In genomic region chr7:121083138-121083789, GRCh38 we compare ENCODE assay signal across 16 cellular contexts.
DNase-seq lines count a peak whose midpoint lies in the region; ATAC-seq, FAIRE-seq and TF ChIP-seq lines count a peak whose summit lies in the region.
"Had no signal": no experiment of that assay in that cellular context is flagged by ENCODE, and none has a peak within 500 bp of the region (broad histone marks: within the 10 kb centered on the region; RNA-seq: fewer than 3 reads in every experiment).

No MANE protein-coding gene starts in this region.

- no TSS peak for BruUV-seq in K562 (replicated peaks; lab: Mats Ljungman, UMichigan)

- peaks cover 0 to 11% (median 0%) of the 10 kb centered on the region in 4 donors for H3K4me1 Mint-ChIP-seq in naive thymus-derived CD8-positive, alpha-beta T cell
- H3K4me1 Mint-ChIP-seq: immature natural killer cell had no signal

- peaks cover 4 to 61% of the 10 kb centered on the region in 2 experiments for H3K4me1 ChIP-seq in K562 (replicated peaks in 1 of 2; ENCODE audit: control insufficient read depth in 2 of 2, insufficient read depth in 2 of 2, low read length in 2 of 2)
- H3K4me1 ChIP-seq: testis had no signal

- no peaks in the 10 kb centered on the region for H3K27me3 ChIP-seq in K562 (ENCODE audit: control insufficient read depth in 2 of 2, insufficient read depth in 2 of 2, low read length in 2 of 2)
- H3K27me3 ChIP-seq: BLaER1 treated with 17β-estradiol and CSF1 and Interleukin-3, amounts not matched to agents 10 nM and 100 nM; dorsolateral prefrontal cortex; testis had no signal

- POLR2A ChIA-PET in K562 (lab: Yijun Ruan, JAX), result interaction anchor here (0.6 to 4.6 kb wide), 14 partner anchors 8 to 249 kb away, joined by 3 to 41 read pairs (median 4); partner anchors contain the start of genes CPED1 and ING3
- POLR2A ChIA-PET in naive thymus-derived CD8-positive, alpha-beta T cell (lab: Charles Lee), result no interaction called here

- TF ChIP-seq EP300 in K562 (IDR thresholded peaks at IDR 0.05; ENCODE audit: low read length), result no peak

- 0 out of 6 replicates have a peak, but pooled peaks of 1 of the 3 experiments have one; percentile 4 for TF ChIP-seq CTCF in K562 (IDR thresholded peaks at IDR 0.05 in 2 of 3, conservative IDR thresholded peaks at IDR 0.05 in 1 of 3; ENCODE audit: insufficient read depth in 2 of 3, low read depth in 1 of 3, low read length in 3 of 3)

- in situ Hi-C loops in ACHN (cut with HindIII; ENCODE audit: low pct_ligation_motif_present, low pct_unique_long_range_greater_than_20kb, low sequenced_read_pairs), result loop anchor here (25.0 kb wide), 1 partner anchor 96 kb away; the partner anchor contains the start of gene CPED1
- in situ Hi-C loops in K562 (cut with MboI), result no loop called here

- H3K9me3 Mint-ChIP-seq in naive thymus-derived CD8-positive, alpha-beta T cell, result no peaks in the 10 kb centered on the region
- H3K9me3 Mint-ChIP-seq: immature natural killer cell had no signal

- CTCF ChIA-PET in K562 (lab: Yijun Ruan, JAX; ENCODE audit: low intra/inter-chr PET ratio), result interaction anchor here (3.0 to 9.0 kb wide), 2 partner anchors 93 to 278 kb away, joined by 15 to 129 read pairs; partner anchors contain the start of gene CPED1

- TF ChIP-seq RAD21 in K562 (CRISPR knock-in tag; conservative IDR thresholded peaks at IDR 0.05 in 1 of 2, IDR thresholded peaks at IDR 0.05 in 1 of 2), result no peak

- no peak overlapping the region for H3K4me3 Mint-ChIP-seq in naive thymus-derived CD8-positive, alpha-beta T cell
- H3K4me3 Mint-ChIP-seq: immature natural killer cell had no signal

- H3K27me3 Mint-ChIP-seq in naive thymus-derived CD8-positive, alpha-beta T cell, result peaks cover 4 to 20% (median 9%) of the 10 kb centered on the region in 5 donors

- no peaks in the 10 kb centered on the region for H3K9me3 ChIP-seq in K562 (replicated peaks; ENCODE audit: control insufficient read depth, insufficient read depth, low read depth, low read length)
- H3K9me3 ChIP-seq: BLaER1 treated with 17β-estradiol and CSF1 and Interleukin-3, amounts not matched to agents 10 nM and 100 nM; testis had no signal

- no peak overlapping the region for H2AFZ ChIP-seq in K562 (ENCODE audit: low read depth, low read length)

- H3K9me1 ChIP-seq in K562 (ENCODE audit: control insufficient read depth, insufficient read depth, low read length), result no peaks in the 10 kb centered on the region

- ATAC-seq in K562 (peak; percentile 42), GM18511 (IDR thresholded peaks at IDR 0.05; ENCODE audit: unreplicated experiment) (no peak), HG03442 (IDR thresholded peaks at IDR 0.05; ENCODE audit: unreplicated experiment) (no peak)
- ATAC-seq in naive thymus-derived CD8-positive, alpha-beta T cell, result no peak
- ATAC-seq: Panc1 had no signal

- peaks cover 94% of the 10 kb centered on the region for H3K36me3 ChIP-seq in K562 (ENCODE audit: control insufficient read depth, insufficient read depth, low read length)
- H3K36me3 ChIP-seq: BLaER1 treated with 17β-estradiol and CSF1 and Interleukin-3, amounts not matched to agents 10 nM and 100 nM had no signal

- H3K79me2 ChIP-seq in K562 (ENCODE audit: control insufficient read depth, insufficient read depth, low read length), result peaks cover 100% of the 10 kb centered on the region

- H3K4me2 ChIP-seq in K562 (ENCODE audit: insufficient read depth, low read length), result peak overlapping the region; percentile 71
- H3K4me2 ChIP-seq: BLaER1 treated with 17β-estradiol and CSF1 and Interleukin-3, amounts not matched to agents 10 nM and 100 nM had no signal

- H3K36me3 Mint-ChIP-seq in naive thymus-derived CD8-positive, alpha-beta T cell, result no peaks in the 10 kb centered on the region
- H3K36me3 Mint-ChIP-seq: immature natural killer cell had no signal

- peak overlapping the region; percentile 43 for H3K27ac ChIP-seq in K562 (ENCODE audit: extremely low read depth, low read depth, low read length)
- H3K27ac ChIP-seq: BLaER1 treated with 17β-estradiol and CSF1 and Interleukin-3, amounts not matched to agents 10 nM and 100 nM; testis had no signal

- peak; percentile 83 for DNase-seq in ACHN
- peak; percentile 87 for DNase-seq in HT1080 (ENCODE audit: low read depth)
- DNase-seq in K562 (ENCODE audit: extremely low read depth in 1 of 4, low spot score in 3 of 4), result peak; percentile 57 to 85 (median 60)
- DNase-seq in kidney tubule cell (ENCODE audit: low spot score), result peak; percentile 79
- no peak for DNase-seq in activated CD4-positive, CD25-positive, alpha-beta regulatory T cell treated with anti-CD3 and anti-CD28 coated beads, Interleukin-2, amount 50 U/mL, for 72 hours
- DNase-seq in naive thymus-derived CD8-positive, alpha-beta T cell, result no peak
- DNase-seq: activated CD4-positive, CD25-positive, alpha-beta regulatory T cell; dorsolateral prefrontal cortex; immature natural killer cell; NCI-H2081; stimulated activated CD4-positive, alpha-beta T cell treated with anti-CD3 and anti-CD28 coated beads, Interleukin-4, amount 100 ng/mL, for 4 hours; testis had no signal

- peak overlapping the region; percentile 31 to 73; a peak in 3 of 4 replicates for H3K9ac ChIP-seq in K562 (ENCODE audit: insufficient read depth in 1 of 2, low read depth in 2 of 2, low read length in 2 of 2)
- H3K9ac ChIP-seq: BLaER1 treated with 17β-estradiol and CSF1 and Interleukin-3, amounts not matched to agents 10 nM and 100 nM had no signal

- TF ChIP-seq POLR2A in K562 (conservative IDR thresholded peaks at IDR 0.05), result peak; percentile 71

- FAIRE-seq in K562 (lab: Jason Lieb, UNC), result peak; percentile 72

- WGBS in K562 (ENCODE audit: insufficient coverage, low coverage, missing lambda C conversion rate), result 70% methylated on average over 4 of the region's 4 CpGs

- no peak overlapping the region for H3K4me3 ChIP-seq in K562
- H3K4me3 ChIP-seq: BLaER1 treated with 17β-estradiol and CSF1 and Interleukin-3, amounts not matched to agents 10 nM and 100 nM; dorsolateral prefrontal cortex; testis had no signal

- H3K27ac Mint-ChIP-seq in naive thymus-derived CD8-positive, alpha-beta T cell, result no peak overlapping the region
- H3K27ac Mint-ChIP-seq: immature natural killer cell had no signal

- peaks cover 37% of the 10 kb centered on the region for H4K20me1 ChIP-seq in K562 (replicated peaks; ENCODE audit: control insufficient read depth, insufficient read depth, low read length)
- H4K20me1 ChIP-seq: BLaER1 treated with 17β-estradiol and CSF1 and Interleukin-3, amounts not matched to agents 10 nM and 100 nM had no signal

- intact Hi-C loops in K562 (cut with micrococcal nuclease), result no loop called here

TF ChIP-seq in K562, 482 proteins besides CTCF, POLR2A, EP300 and RAD21 (continues in another document):
- TF ChIP-seq ZBTB7A (IDR thresholded peaks at IDR 0.05; ENCODE audit: borderline replicate concordance, control insufficient read depth, low read depth, low read length) (no peak), CTCFL (IDR thresholded peaks at IDR 0.05; ENCODE audit: borderline replicate concordance, insufficient read depth, low read depth, low read length, poor library complexity, severe bottlenecking) (no peak), NCOR1 (IDR thresholded peaks at IDR 0.05) (peak; percentile 28; the same call in 1 of the 2 replicates), HMGXB4 (CRISPR knock-in tag; IDR thresholded peaks at IDR 0.05) (no peak), LCOR (CRISPR knock-in tag; IDR thresholded peaks at IDR 0.05) (no peak), HDAC6 (IDR thresholded peaks at IDR 0.05; ENCODE audit: low read depth, low read length) (no peak), NFYB (IDR thresholded peaks at IDR 0.05; ENCODE audit: extremely low read depth, insufficient read length) (no peak), MAX (CRISPR knock-in tag; IDR thresholded peaks at IDR 0.05) (no peak), HDAC1 (IDR thresholded peaks at IDR 0.05) (0 out of 4 replicates have a peak, but pooled peaks of 1 of the 2 experiments have one; percentile 28), ERF (CRISPR knock-in tag; IDR thresholded peaks at IDR 0.05) (peak; percentile 57; the same call in 1 of the 2 replicates), KLF10 (CRISPR knock-in tag; IDR thresholded peaks at IDR 0.05) (peak; percentile 67; the same call in 1 of the 2 replicates), PHB (CRISPR knock-in tag; IDR thresholded peaks at IDR 0.05) (0 out of 2 replicates have a peak, but pooled peaks have one; percentile 14)

Comparison
In these comparisons a context has a peak if more than half of its experiments do, and no peak if none do; other contexts are left out.
1. DNase-seq: peak in ACHN (single experiment), HT1080 (single experiment), K562 (4 of 4) and kidney tubule cell (single experiment); none in activated CD4-positive, CD25-positive, alpha-beta regulatory T cell treated with anti-CD3 and anti-CD28 coated beads, Interleukin-2, amount 50 U/mL, for 72 hours (single experiment) and naive thymus-derived CD8-positive, alpha-beta T cell (0 of 10).